12 cellular contexts compared by ENCODE assay signal in the genomic region with DNA sequence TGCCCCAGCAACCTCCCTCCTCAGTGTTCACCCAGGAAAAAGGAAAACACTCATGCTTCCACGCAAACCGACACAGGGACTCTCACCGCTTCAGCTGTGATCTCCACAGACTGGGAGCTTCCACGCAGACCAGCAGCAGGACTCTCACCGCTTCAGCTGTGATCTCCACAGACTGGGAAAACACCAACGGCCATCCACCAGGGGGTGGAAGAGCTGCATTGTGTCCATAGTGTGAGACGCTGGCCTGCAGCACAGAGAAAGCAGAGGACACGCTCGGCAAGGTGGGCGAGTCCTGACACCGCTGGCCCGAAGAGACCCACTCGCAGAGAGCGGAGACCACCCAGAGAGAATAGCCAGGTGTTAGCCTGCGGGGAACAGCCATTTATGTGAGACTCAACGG. TPM values are rescaled to one million over a fixed set of nuclear protein-coding genes. Genes with fewer than 3 reads are reported as not detected.
DNase-seq lines count a peak whose midpoint lies in the region; ATAC-seq and TF ChIP-seq lines count a peak whose summit lies in the region.
"Had no signal": no experiment of that assay in that cellular context is flagged by ENCODE, and none has a peak within 500 bp of the region (broad histone marks: within the 10 kb centered on the region; RNA-seq: fewer than 3 reads in every experiment).

No MANE protein-coding gene starts in this region.

- H3K36me3 Mint-ChIP-seq in progenitor cell of endocrine pancreas (ENCODE audit: insufficient read depth) = peaks cover 14% of the 10 kb centered on the region

- no peaks in the 10 kb centered on the region for H3K9me3 Mint-ChIP-seq in progenitor cell of endocrine pancreas (ENCODE audit: low read depth)

- no peaks in the 10 kb centered on the region for H3K27me3 Mint-ChIP-seq in progenitor cell of endocrine pancreas

- no peaks in the 10 kb centered on the region for H3K4me1 Mint-ChIP-seq in progenitor cell of endocrine pancreas (ENCODE audit: low read depth)

- DNase-seq in DMS 273 (lab: John Stamatoyannopoulos, UW; ENCODE audit: unreplicated experiment) = peak; percentile 12
- DNase-seq in DMS 273 treated with DMSO at 0.1 percent for 48 hours (lab: John Stamatoyannopoulos, UW) = no peak
- peak; percentile 8 for DNase-seq in RKO (ENCODE audit: low spot score)
- no peak for DNase-seq in foreskin keratinocyte
- no peak for DNase-seq in progenitor cell of endocrine pancreas (ENCODE audit: low spot score, unreplicated experiment)
- no peak for DNase-seq in GM03348 (ENCODE audit: low spot score)
- DNase-seq in activated effector memory CD4-positive, alpha-beta T cell treated with anti-CD3 and anti-CD28 coated beads, Interleukin-2, amount 50 U/mL, for 16 hours = no peak
- DNase-seq: 8988T, amniotic stem cell, left ventricle myocardium superior, NCI-H2171 had no signal

- no peaks in the 10 kb centered on the region for H3K27me3 ChIP-seq in foreskin keratinocyte

- no peaks in the 10 kb centered on the region for H3K4me1 ChIP-seq in foreskin keratinocyte

- no peak overlapping the region for H3K27ac ChIP-seq in foreskin keratinocyte

- TF ChIP-seq CTCF in foreskin keratinocyte (conservative IDR thresholded peaks at IDR 0.05) (peak; percentile 35), progenitor cell of endocrine pancreas (IDR thresholded peaks at IDR 0.05; ENCODE audit: unreplicated experiment) (peak; percentile 47)

- peak; percentile 25 for ATAC-seq in foreskin keratinocyte
- no peak for ATAC-seq in HG02870 (IDR thresholded peaks at IDR 0.05; ENCODE audit: unreplicated experiment)
- ATAC-seq: left ventricle myocardium superior had no signal

- no peak overlapping the region for H3K27ac Mint-ChIP-seq in progenitor cell of endocrine pancreas

- H3K4me3 Mint-ChIP-seq in progenitor cell of endocrine pancreas (ENCODE audit: low read depth) = no peak overlapping the region

RNA-seq across cellular contexts. Expression of a gene that starts 42.5 kb away (rescaled TPM):
- 4.4 and 7.3 TPM in 2 replicates for total RNA-seq in foreskin keratinocyte
- polyA plus RNA-seq in foreskin keratinocyte = 4.3 and 6.8 TPM in 2 replicates
- total RNA-seq in progenitor cell of endocrine pancreas = 4.5 and 5.6 TPM in 2 replicates

Comparison
In these comparisons a context has a peak if more than half of its experiments do, and no peak if none do; other contexts are left out.
1. DNase-seq: peak in DMS 273 (single experiment) and RKO (single experiment); none in DMS 273 treated with DMSO at 0.1 percent for 48 hours (single experiment), foreskin keratinocyte (0 of 2), progenitor cell of endocrine pancreas (single experiment), GM03348 (single experiment) and activated effector memory CD4-positive, alpha-beta T cell treated with anti-CD3 and anti-CD28 coated beads, Interleukin-2, amount 50 U/mL, for 16 hours (single experiment).